8 cellular contexts compared by ENCODE assay signal in the genomic region with DNA sequence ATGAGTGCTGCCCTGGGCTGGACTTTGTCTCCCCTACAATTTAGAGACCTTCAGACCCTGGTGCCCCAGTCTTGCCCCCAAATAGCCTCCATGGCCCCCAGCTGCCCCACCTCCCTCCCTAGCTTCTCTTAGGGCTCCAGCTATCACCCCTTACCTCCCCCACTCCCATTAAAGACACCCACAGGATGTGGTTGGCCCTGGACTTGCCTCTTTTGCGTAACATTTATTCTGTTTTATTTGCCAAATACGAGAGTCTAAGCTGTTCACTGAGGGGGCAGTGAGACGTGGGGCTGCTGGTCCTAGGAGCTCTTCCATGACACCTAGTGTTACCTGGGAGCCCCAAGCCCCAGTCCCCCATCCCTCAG. TPM values are rescaled to one million over a fixed set of nuclear protein-coding genes. Genes with fewer than 3 reads are reported as not detected.
DNase-seq lines count a peak whose midpoint lies in the region; ATAC-seq and TF ChIP-seq lines count a peak whose summit lies in the region.

No MANE protein-coding gene starts in this region.

- no peak for TF ChIP-seq POLR2A in lower leg skin (IDR thresholded peaks at IDR 0.05)

- peaks cover 55% of the 10 kb centered on the region for H3K36me3 ChIP-seq in BLaER1
- peaks cover 2% of the 10 kb centered on the region for H3K36me3 ChIP-seq in urinary bladder (ENCODE audit: insufficient read depth)

- 0 out of 2 replicates have a peak, but pooled peaks cover 1% of the 10 kb centered on the region for H3K27me3 ChIP-seq in BLaER1

- no peak for ATAC-seq in HG02970 (IDR thresholded peaks at IDR 0.05; ENCODE audit: low FRiP score, unreplicated experiment)

- H3K4me1 Mint-ChIP-seq in activated naive CD4-positive, alpha-beta T cell treated with anti-CD3 and anti-CD28 coated beads, Interleukin-2, amount 50 U/mL, for 24 hours = peaks cover 17% of the 10 kb centered on the region

- TF ChIP-seq CTCF in LNCaP clone FGC (IDR thresholded peaks at IDR 0.05; ENCODE audit: control insufficient read depth, extremely low read depth, insufficient read depth) = no peak
- TF ChIP-seq CTCF in lower leg skin (IDR thresholded peaks at IDR 0.05) = no peak

- H3K4me1 ChIP-seq in BLaER1 (peaks cover 64% of the 10 kb centered on the region), urinary bladder (ENCODE audit: insufficient read depth) (no peaks in the 10 kb centered on the region)

- H3K4me2 ChIP-seq in BLaER1 = peak overlapping the region; percentile 99

- H4K20me1 ChIP-seq in BLaER1 = peaks cover 86% of the 10 kb centered on the region

- H3K27me3 Mint-ChIP-seq in activated naive CD4-positive, alpha-beta T cell treated with anti-CD3 and anti-CD28 coated beads, Interleukin-2, amount 50 U/mL, for 24 hours = no peaks in the 10 kb centered on the region

- peak overlapping the region; percentile 95 for H3K4me3 Mint-ChIP-seq in activated naive CD4-positive, alpha-beta T cell treated with anti-CD3 and anti-CD28 coated beads, Interleukin-2, amount 50 U/mL, for 24 hours

- peaks cover 46% of the 10 kb centered on the region for H3K36me3 Mint-ChIP-seq in activated naive CD4-positive, alpha-beta T cell treated with anti-CD3 and anti-CD28 coated beads, Interleukin-2, amount 50 U/mL, for 24 hours

- intact Hi-C loops in lower leg skin (cut with DNase I; ENCODE audit: low total_unique reads) = no loop called here

- H3K9me3 ChIP-seq in BLaER1 = no peaks in the 10 kb centered on the region

- H3K27ac ChIP-seq in BLaER1 = peak overlapping the region; percentile 87
- H3K27ac ChIP-seq in urinary bladder (ENCODE audit: low read depth) = peak overlapping the region; percentile 81

- H3K9ac ChIP-seq in BLaER1 = peak overlapping the region; percentile 72

- H3K4me3 ChIP-seq in BLaER1 (peak overlapping the region; percentile 59), LNCaP clone FGC (ENCODE audit: low read depth, low read length) (peak overlapping the region; percentile 86), lower leg skin (ENCODE audit: low read depth, poor library complexity, severe bottlenecking) (peak overlapping the region; percentile 6), urinary bladder (ENCODE audit: low read depth, low read length) (peak overlapping the region; percentile 1)

- DNase-seq in LNCaP clone FGC (ENCODE audit: low read depth) (no peak), lower leg skin (ENCODE audit: low spot score in 2 of 2) (peak in 1 of 2 donors; percentile 80), NCI-H510A (lab: John Stamatoyannopoulos, UW) (no peak), midbrain (lab: John Stamatoyannopoulos, UW) (no peak)

- peak overlapping the region; percentile 98 for H3K27ac Mint-ChIP-seq in activated naive CD4-positive, alpha-beta T cell treated with anti-CD3 and anti-CD28 coated beads, Interleukin-2, amount 50 U/mL, for 24 hours

- 21 to 31% methylated on average over 3 of the region's 3 CpGs for WGBS in lower leg skin, 2 donors
- WGBS in urinary bladder = 47% methylated on average over 3 of the region's 3 CpGs

- H3K9me3 Mint-ChIP-seq in activated naive CD4-positive, alpha-beta T cell treated with anti-CD3 and anti-CD28 coated beads, Interleukin-2, amount 50 U/mL, for 24 hours = no peaks in the 10 kb centered on the region

RNA-seq across cellular contexts. Expression of a gene that starts 4.5 kb away (rescaled TPM):
- total RNA-seq in lower leg skin = 10 to 100 TPM; 36.0 to 42.9 (median 39.0) TPM
- total RNA-seq in urinary bladder = 4.2 TPM
- polyA plus RNA-seq in urinary bladder = 10.9 TPM

RNA-seq across cellular contexts. Expression of a gene that starts 35.7 kb away (rescaled TPM):
- total RNA-seq in lower leg skin (10 to 100 TPM; 55.7 to 94.2 (median 77.8) TPM), urinary bladder (62.5 TPM)
- 65.5 TPM for polyA plus RNA-seq in urinary bladder

Comparison
In these comparisons a context has a peak if more than half of its experiments do, and no peak if none do; other contexts are left out.
1. H3K4me3 ChIP-seq: peak in every context shown above with its lines; median percentile 86 in LNCaP clone FGC; 59 in BLaER1; 6 in lower leg skin; 1 in urinary bladder.